Comparison of ENCODE assay signal across 19 cellular contexts in genomic region chr5:129639331-129639730, GRCh38.
"Had no signal": no experiment of that assay in that cellular context is flagged by ENCODE, and none has a peak within 500 bp of the region (broad histone marks: within the 10 kb centered on the region; RNA-seq: fewer than 3 reads in every experiment).

No MANE protein-coding gene starts in this region.

- H3K4me1 Mint-ChIP-seq: IgD-negative memory B cell had no signal

- H3K36me3 ChIP-seq: SJSA1 had no signal

- H3K4me3 Mint-ChIP-seq: IgD-negative memory B cell had no signal

- H3K27ac ChIP-seq: HL-60, KMS-11, SJSA1, SK-N-MC had no signal

- H3K27me3 ChIP-seq: SJSA1 had no signal

- H3K36me3 Mint-ChIP-seq: IgD-negative memory B cell had no signal

- DNase-seq: Kasumi-1, NCI-H1092, NCI-H1436 treated with DMSO at 0.1 percent for 48 hours, NCI-H1694, NCI-H187 treated with DMSO at 0.1 percent for 48 hours, NCI-H2029 treated with DMSO at 0.1 percent for 48 hours, NCI-H2171, NCI-H226, NCI-H526 treated with DMSO at 0.1 percent for 48 hours, NCI-H82, Right ventricle myocardium superior, RPMI8226, SIG-M5 had no signal

- H3K27me3 Mint-ChIP-seq: IgD-negative memory B cell had no signal

- H3K4me1 ChIP-seq: SJSA1 had no signal

- H3K4me3 ChIP-seq: K562, SJSA1, SK-N-MC had no signal

- ATAC-seq: K562 had no signal

- H3K4me2 ChIP-seq: KMS-11 had no signal

- H3K9ac ChIP-seq: KMS-11 had no signal

- H3K27ac Mint-ChIP-seq: IgD-negative memory B cell had no signal

- H3K9me3 ChIP-seq: SJSA1 had no signal
